Comparison of ENCODE assay signal across 9 cellular contexts in genomic region chr18:9808530-9809241, GRCh38.
DNase-seq lines count a peak whose midpoint lies in the region; ATAC-seq and TF ChIP-seq lines count a peak whose summit lies in the region.
"Had no signal": no experiment of that assay in that cellular context is flagged by ENCODE, and none has a peak within 500 bp of the region (broad histone marks: within the 10 kb centered on the region; RNA-seq: fewer than 3 reads in every experiment).

No MANE protein-coding gene starts in this region.

- TF ChIP-seq CTCF in esophagus squamous epithelium (IDR thresholded peaks at IDR 0.05) (no peak), mesothelial cell of epicardium (IDR thresholded peaks at IDR 0.05; ENCODE audit: unreplicated experiment) (no peak)

- peak overlapping the region in 2 of 4 donors; percentile 0 to 25 for H3K4me3 ChIP-seq in esophagus squamous epithelium

- no peaks in the 10 kb centered on the region for H3K36me3 ChIP-seq in esophagus squamous epithelium

- H3K27ac ChIP-seq in esophagus squamous epithelium: peak overlapping the region; percentile 41 to 72 (median 68)
- peak overlapping the region; percentile 75 for H3K27ac ChIP-seq in temporal lobe (ENCODE audit: low read depth, low read length)

- H3K9me3 ChIP-seq in esophagus squamous epithelium: no peaks in the 10 kb centered on the region

- intact Hi-C loops in esophagus squamous epithelium (cut with DNase I): no loop called here

- peaks cover 4% of the 10 kb centered on the region for H3K9me3 Mint-ChIP-seq in mesothelial cell of epicardium

- no peaks in the 10 kb centered on the region for H3K27me3 Mint-ChIP-seq in mesothelial cell of epicardium (ENCODE audit: low read depth)

- TF ChIP-seq POLR2A in esophagus squamous epithelium (IDR thresholded peaks at IDR 0.05): no peak

- H3K4me1 Mint-ChIP-seq in mesothelial cell of epicardium: peaks cover 18% of the 10 kb centered on the region

- H3K27ac Mint-ChIP-seq in mesothelial cell of epicardium: peak overlapping the region; percentile 95

- 39 to 40% methylated on average over 7 to 16 of the region's 16 CpGs for WGBS in esophagus squamous epithelium, 2 donors

- peaks cover 6% of the 10 kb centered on the region for H3K36me3 Mint-ChIP-seq in mesothelial cell of epicardium

- H3K4me3 Mint-ChIP-seq in mesothelial cell of epicardium: peak overlapping the region; percentile 22

- H3K4me1 ChIP-seq in esophagus squamous epithelium: peaks cover 18 to 53% (median 28%) of the 10 kb centered on the region in 3 donors

- DNase-seq in NCI-H226 (peak; percentile 51), esophagus squamous epithelium (lab: John Stamatoyannopoulos, UW) (no peak), mesothelial cell of epicardium (ENCODE audit: low spot score in 2 of 2, unreplicated experiment in 2 of 2) (no peak), left lobe of liver (ENCODE audit: low spot score) (no peak), T-helper 2 cell (no peak), DMS79 treated with DMSO at 0.1 percent for 48 hours (lab: John Stamatoyannopoulos, UW) (no peak)
- DNase-seq: activated CD4-positive, alpha-beta T cell treated with anti-CD3 and anti-CD28 coated beads, Interleukin-2, amount 50 U/mL, for 4 hours had no signal

- no peaks in the 10 kb centered on the region for H3K27me3 ChIP-seq in esophagus squamous epithelium

- ATAC-seq in left lobe of liver (no peak), HG03045 (IDR thresholded peaks at IDR 0.05; ENCODE audit: unreplicated experiment) (no peak)
